Comparison of ENCODE assay signal across 12 cellular contexts in genomic region chr19:48616491-48617056, GRCh38. TPM values are rescaled to one million over a fixed set of nuclear protein-coding genes. Genes with fewer than 3 reads are reported as not detected.
DNase-seq lines count a peak whose midpoint lies in the region; ATAC-seq and TF ChIP-seq lines count a peak whose summit lies in the region.
"Had no signal": no experiment of that assay in that cellular context is flagged by ENCODE, and none has a peak within 500 bp of the region (broad histone marks: within the 10 kb centered on the region; RNA-seq: fewer than 3 reads in every experiment).

No MANE protein-coding gene starts in this region.

- H3K4me1 Mint-ChIP-seq in T-helper 1 cell treated with Interleukin-12 subunit alpha and Interleukin-12 subunit beta and Interleukin-4 antibody, amounts not matched to agents 30 μg/mL and 1 μg/mL, for 36 hours (ENCODE audit: low read depth) = peaks cover 24% of the 10 kb centered on the region
- H3K4me1 Mint-ChIP-seq in WTC11 = peaks cover 59% of the 10 kb centered on the region

- CTCF ChIA-PET in WTC11 (lab: Charles Lee) = interaction anchor here (1.3 to 2.7 kb wide), 2 partner anchors 14 to 111 kb away, joined by 3 to 17 read pairs; no protein-coding TSS in a partner anchor

- peaks cover 21% of the 10 kb centered on the region for H3F3A ChIP-seq in smooth muscle cell (ENCODE audit: low read depth)

- no peaks in the 10 kb centered on the region for H3K27me3 ChIP-seq in smooth muscle cell (ENCODE audit: low read depth)
- H3K27me3 ChIP-seq: dorsolateral prefrontal cortex had no signal

- peaks cover 21% of the 10 kb centered on the region for H3K4me1 ChIP-seq in smooth muscle cell (ENCODE audit: low read depth)

- 91% methylated on average over 12 of the region's 12 CpGs for WGBS in smooth muscle cell (ENCODE audit: low lambda C conversion rate)

- no peaks in the 10 kb centered on the region for H3K27me3 Mint-ChIP-seq in T-helper 1 cell treated with Interleukin-12 subunit alpha and Interleukin-12 subunit beta and Interleukin-4 antibody, amounts not matched to agents 30 μg/mL and 1 μg/mL, for 36 hours (ENCODE audit: low read depth)
- no peaks in the 10 kb centered on the region for H3K27me3 Mint-ChIP-seq in WTC11 (ENCODE audit: low read depth)

- no peaks in the 10 kb centered on the region for H3K9me3 ChIP-seq in smooth muscle cell (replicated peaks; ENCODE audit: low read depth)

- no peak overlapping the region for H3K27ac Mint-ChIP-seq in T-helper 1 cell treated with Interleukin-12 subunit alpha and Interleukin-12 subunit beta and Interleukin-4 antibody, amounts not matched to agents 30 μg/mL and 1 μg/mL, for 36 hours
- peak overlapping the region; percentile 84 for H3K27ac Mint-ChIP-seq in WTC11

- no peak for TF ChIP-seq CTCF in WTC11 (IDR thresholded peaks at IDR 0.05)
- no peak for TF ChIP-seq CTCF in fibroblast of pulmonary artery (IDR thresholded peaks at IDR 0.05; ENCODE audit: low read length, missing control alignments)
- TF ChIP-seq CTCF in smooth muscle cell (IDR thresholded peaks at IDR 0.05; ENCODE audit: borderline replicate concordance, insufficient read depth, poor library complexity, severe bottlenecking) = no peak

- H3K4me3 ChIP-seq in fibroblast of pulmonary artery (replicated peaks; ENCODE audit: low read depth, low read length) (peak overlapping the region; percentile 100), smooth muscle cell (no peak overlapping the region)

- DNase-seq in T-helper 1 cell (no peak), WTC11 (ENCODE audit: low spot score) (no peak), fibroblast of pulmonary artery (ENCODE audit: low read depth) (no peak), smooth muscle cell (lab: John Stamatoyannopoulos, UW; ENCODE audit: unreplicated experiment) (no peak), occipital lobe (lab: John Stamatoyannopoulos, UW) (no peak), AG08395 (ENCODE audit: low spot score) (no peak)
- no peak for DNase-seq in activated CD4-positive, CD25-positive, alpha-beta regulatory T cell (lab: John Stamatoyannopoulos, UW)
- DNase-seq: dorsolateral prefrontal cortex, NCI-H2029, WERI-Rb-1 had no signal

- H3K9me3 Mint-ChIP-seq in T-helper 1 cell treated with Interleukin-12 subunit alpha and Interleukin-12 subunit beta and Interleukin-4 antibody, amounts not matched to agents 30 μg/mL and 1 μg/mL, for 36 hours = no peaks in the 10 kb centered on the region
- no peaks in the 10 kb centered on the region for H3K9me3 Mint-ChIP-seq in WTC11

- H4K20me1 ChIP-seq in smooth muscle cell (ENCODE audit: low read depth) = peaks cover 41% of the 10 kb centered on the region

- peaks cover 34% of the 10 kb centered on the region for H3K36me3 Mint-ChIP-seq in T-helper 1 cell treated with Interleukin-12 subunit alpha and Interleukin-12 subunit beta and Interleukin-4 antibody, amounts not matched to agents 30 μg/mL and 1 μg/mL, for 36 hours (ENCODE audit: low read depth)
- H3K36me3 Mint-ChIP-seq in WTC11 = peaks cover 40% of the 10 kb centered on the region

- peak overlapping the region; percentile 79 for H3K27ac ChIP-seq in smooth muscle cell (ENCODE audit: low read depth)
- H3K27ac ChIP-seq: WERI-Rb-1 had no signal

- H3K9ac ChIP-seq in smooth muscle cell (ENCODE audit: low read depth) = no peak overlapping the region

- POLR2A ChIA-PET in WTC11 (lab: Charles Lee) = interaction anchor here (1.8 to 2.6 kb wide), 3 partner anchors 14 to 123 kb away, joined by 4 to 18 read pairs (median 9); partner anchors contain the start of gene CA11

- ATAC-seq in WTC11 = no peak

- H3K79me2 ChIP-seq in smooth muscle cell (ENCODE audit: low read depth) = peaks cover 27% of the 10 kb centered on the region

- peaks cover 3% of the 10 kb centered on the region for H3K36me3 ChIP-seq in smooth muscle cell (ENCODE audit: low read depth)

- H3K4me2 ChIP-seq in smooth muscle cell = peak overlapping the region; percentile 91

- no peak overlapping the region for H2AFZ ChIP-seq in smooth muscle cell (ENCODE audit: low read depth)

- H3K4me3 Mint-ChIP-seq in T-helper 1 cell treated with Interleukin-12 subunit alpha and Interleukin-12 subunit beta and Interleukin-4 antibody, amounts not matched to agents 30 μg/mL and 1 μg/mL, for 36 hours = peak overlapping the region; percentile 98
- peak overlapping the region; percentile 99 for H3K4me3 Mint-ChIP-seq in WTC11

TF ChIP-seq in WTC11, 78 proteins besides CTCF, POLR2A, EP300 and RAD21:
- TF ChIP-seq NR2C2 (CRISPR knock-in tag; IDR thresholded peaks at IDR 0.05) (no peak), ZNF671 (CRISPR knock-in tag; IDR thresholded peaks at IDR 0.05) (0 out of 2 replicates have a peak, but pooled peaks have one; percentile 34), MAX (CRISPR knock-in tag; IDR thresholded peaks at IDR 0.05) (no peak)

RNA-seq across cellular contexts. Expression of gene FAM83E, which starts 1.7 kb away (rescaled TPM):
- 6.6 to 8.8 TPM (median 6.8 TPM) in 3 replicates for total RNA-seq in WTC11 (2021)
- 0.49 and 0.72 TPM in 2 replicates for total RNA-seq in smooth muscle cell
- polyA plus RNA-seq in smooth muscle cell = 0.49 and 2.0 TPM in 2 replicates
- 0.47 TPM for total RNA-seq in occipital lobe

RNA-seq across cellular contexts. Expression of gene RPL18, which starts 2.4 kb away (rescaled TPM):
- 1,712 to 1,987 TPM (median 1,909 TPM) in 3 replicates for total RNA-seq in WTC11 (2021)
- total RNA-seq in smooth muscle cell = 1,279 and 1,519 TPM in 2 replicates
- 666 and 762 TPM in 2 replicates for polyA plus RNA-seq in smooth muscle cell
- total RNA-seq in occipital lobe = 1,447 TPM

RNA-seq across cellular contexts. Expression of gene SPHK2, which starts 2.7 kb away (rescaled TPM):
- total RNA-seq in WTC11 (2021) (46.7 to 64.6 TPM (median 48.4 TPM) in 3 replicates), smooth muscle cell (4.0 and 8.2 TPM in 2 replicates), occipital lobe (7.2 TPM)
- 9.3 and 13.8 TPM in 2 replicates for polyA plus RNA-seq in smooth muscle cell

RNA-seq across cellular contexts. Expression of gene SPACA4, which starts 10.0 kb away (rescaled TPM):
- not detected in 3 replicates for total RNA-seq in WTC11 (2021)
- not detected in 2 replicates for total RNA-seq in smooth muscle cell
- 0.43 TPM in 1 of 2 replicates, not detected in the other for polyA plus RNA-seq in smooth muscle cell
- not detected for total RNA-seq in occipital lobe
- total RNA-seq: dorsolateral prefrontal cortex, mononuclear cell had no signal

RNA-seq across cellular contexts. Expression of gene DBP, which starts 20.6 kb away (rescaled TPM):
- 10.5 to 12.0 TPM (median 11.4 TPM) in 3 replicates for total RNA-seq in WTC11 (2021)
- total RNA-seq in smooth muscle cell = 3.5 and 4.5 TPM in 2 replicates
- 6.9 and 11.3 TPM in 2 replicates for polyA plus RNA-seq in smooth muscle cell
- 4.8 TPM for total RNA-seq in occipital lobe
